Comparison of ENCODE assay signal across 9 cellular contexts in genomic region chr2:183038341-183039300, GRCh38. TPM values are rescaled to one million over a fixed set of nuclear protein-coding genes. Genes with fewer than 3 reads are reported as not detected.
DNase-seq lines count a peak whose midpoint lies in the region; ATAC-seq and TF ChIP-seq lines count a peak whose summit lies in the region.
"Had no signal": no experiment of that assay in that cellular context is flagged by ENCODE, and none has a peak within 500 bp of the region (broad histone marks: within the 10 kb centered on the region; RNA-seq: fewer than 3 reads in every experiment).

A gene with protein sequence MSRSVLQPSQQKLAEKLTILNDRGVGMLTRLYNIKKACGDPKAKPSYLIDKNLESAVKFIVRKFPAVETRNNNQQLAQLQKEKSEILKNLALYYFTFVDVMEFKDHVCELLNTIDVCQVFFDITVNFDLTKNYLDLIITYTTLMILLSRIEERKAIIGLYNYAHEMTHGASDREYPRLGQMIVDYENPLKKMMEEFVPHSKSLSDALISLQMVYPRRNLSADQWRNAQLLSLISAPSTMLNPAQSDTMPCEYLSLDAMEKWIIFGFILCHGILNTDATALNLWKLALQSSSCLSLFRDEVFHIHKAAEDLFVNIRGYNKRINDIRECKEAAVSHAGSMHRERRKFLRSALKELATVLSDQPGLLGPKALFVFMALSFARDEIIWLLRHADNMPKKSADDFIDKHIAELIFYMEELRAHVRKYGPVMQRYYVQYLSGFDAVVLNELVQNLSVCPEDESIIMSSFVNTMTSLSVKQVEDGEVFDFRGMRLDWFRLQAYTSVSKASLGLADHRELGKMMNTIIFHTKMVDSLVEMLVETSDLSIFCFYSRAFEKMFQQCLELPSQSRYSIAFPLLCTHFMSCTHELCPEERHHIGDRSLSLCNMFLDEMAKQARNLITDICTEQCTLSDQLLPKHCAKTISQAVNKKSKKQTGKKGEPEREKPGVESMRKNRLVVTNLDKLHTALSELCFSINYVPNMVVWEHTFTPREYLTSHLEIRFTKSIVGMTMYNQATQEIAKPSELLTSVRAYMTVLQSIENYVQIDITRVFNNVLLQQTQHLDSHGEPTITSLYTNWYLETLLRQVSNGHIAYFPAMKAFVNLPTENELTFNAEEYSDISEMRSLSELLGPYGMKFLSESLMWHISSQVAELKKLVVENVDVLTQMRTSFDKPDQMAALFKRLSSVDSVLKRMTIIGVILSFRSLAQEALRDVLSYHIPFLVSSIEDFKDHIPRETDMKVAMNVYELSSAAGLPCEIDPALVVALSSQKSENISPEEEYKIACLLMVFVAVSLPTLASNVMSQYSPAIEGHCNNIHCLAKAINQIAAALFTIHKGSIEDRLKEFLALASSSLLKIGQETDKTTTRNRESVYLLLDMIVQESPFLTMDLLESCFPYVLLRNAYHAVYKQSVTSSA (minus strand): TSS chr2:183038457. CDS start chr2:183038099, 358 bp downstream.

- no peaks in the 10 kb centered on the region for H3K9me3 Mint-ChIP-seq in activated CD4-positive, alpha-beta T cell treated with anti-CD3 and anti-CD28 coated beads, Interleukin-2, amount 10 ng/mL, durations not matched to agents 24 days and 14 days

- H3K27me3 Mint-ChIP-seq in activated CD4-positive, alpha-beta T cell treated with anti-CD3 and anti-CD28 coated beads, Interleukin-2, amount 10 ng/mL, durations not matched to agents 24 days and 14 days = peaks cover 72% of the 10 kb centered on the region

- intact Hi-C loops in activated CD4-positive, alpha-beta T cell treated with anti-CD3 and anti-CD28 coated beads, Interleukin-2, amount 10 ng/mL, durations not matched to agents 24 days and 14 days (cut with micrococcal nuclease) = loop anchor here (1.0 kb wide), 2 partner anchors 40 to 86 kb away; partner anchors contain the start of genes DUSP19 and NUP35

- peak within 1 kb of the TSS; percentile 85 for H3K4me3 Mint-ChIP-seq in activated CD4-positive, alpha-beta T cell treated with anti-CD3 and anti-CD28 coated beads, Interleukin-2, amount 10 ng/mL, durations not matched to agents 24 days and 14 days

- H3K27ac ChIP-seq in coronary artery = peak within 1 kb of the TSS; percentile 96 to 98
- H3K27ac ChIP-seq: BLaER1 treated with 17β-estradiol and CSF1 and Interleukin-3, amounts not matched to agents 10 nM and 100 nM had no signal

- peak; percentile 83 for DNase-seq in NCI-H1436 (lab: John Stamatoyannopoulos, UW)
- no peak for DNase-seq in NCI-H1436 treated with DMSO at 0.1 percent for 48 hours (lab: John Stamatoyannopoulos, UW)
- DNase-seq in NCI-H2227 (lab: John Stamatoyannopoulos, UW; ENCODE audit: unreplicated experiment) = peak; percentile 96
- peak; percentile 96 for DNase-seq in activated CD4-positive, alpha-beta T cell treated with anti-CD3 and anti-CD28 coated beads, Interleukin-2, amount 10 ng/mL, durations not matched to agents 24 days and 14 days
- peak; percentile 90 for DNase-seq in coronary artery (ENCODE audit: low spot score)
- peak; percentile 83 for DNase-seq in kidney glomerular epithelial cell (lab: John Stamatoyannopoulos, UW)
- peak; percentile 90 for DNase-seq in stimulated activated CD4-positive, alpha-beta T cell treated with anti-CD3 and anti-CD28 coated beads, Interleukin-15, amount 100 ng/mL, for 24 hours

- peak; percentile 85 for ATAC-seq in HG02970 (IDR thresholded peaks at IDR 0.05; ENCODE audit: low FRiP score, unreplicated experiment)

- peak; percentile 90 for TF ChIP-seq CTCF in coronary artery (IDR thresholded peaks at IDR 0.05)

- peak within 1 kb of the TSS; percentile 90 for H3K4me3 ChIP-seq in coronary artery
- H3K4me3 ChIP-seq: BLaER1 treated with 17β-estradiol and CSF1 and Interleukin-3, amounts not matched to agents 10 nM and 100 nM had no signal

- H3K4me1 Mint-ChIP-seq in activated CD4-positive, alpha-beta T cell treated with anti-CD3 and anti-CD28 coated beads, Interleukin-2, amount 10 ng/mL, durations not matched to agents 24 days and 14 days = peaks cover 22% of the 10 kb centered on the region

- no peaks in the 10 kb centered on the region for H3K36me3 Mint-ChIP-seq in activated CD4-positive, alpha-beta T cell treated with anti-CD3 and anti-CD28 coated beads, Interleukin-2, amount 10 ng/mL, durations not matched to agents 24 days and 14 days (ENCODE audit: low read depth)

- H3K27ac Mint-ChIP-seq in activated CD4-positive, alpha-beta T cell treated with anti-CD3 and anti-CD28 coated beads, Interleukin-2, amount 10 ng/mL, durations not matched to agents 24 days and 14 days = peak within 1 kb of the TSS; percentile 66

RNA-seq across cellular contexts. Expression of the gene that starts here (rescaled TPM):
- 14.5 TPM in 2 replicates for total RNA-seq in activated CD4-positive, alpha-beta T cell treated with anti-CD3 and anti-CD28 coated beads, Interleukin-2, amount 10 ng/mL, durations not matched to agents 24 days and 14 days
